In genomic region chr2:12711339-12711738, GRCh38 we compare ENCODE assay signal across 1 cellular context.
TF ChIP-seq lines count a peak whose summit lies in the region.

No MANE protein-coding gene starts in this region.

TF ChIP-seq in HepG2, 621 proteins besides CTCF, POLR2A, EP300 and RAD21 (continued from another document):
- peak; percentile 81 for TF ChIP-seq MNT (IDR thresholded peaks at IDR 0.05)
